In the genomic region with DNA sequence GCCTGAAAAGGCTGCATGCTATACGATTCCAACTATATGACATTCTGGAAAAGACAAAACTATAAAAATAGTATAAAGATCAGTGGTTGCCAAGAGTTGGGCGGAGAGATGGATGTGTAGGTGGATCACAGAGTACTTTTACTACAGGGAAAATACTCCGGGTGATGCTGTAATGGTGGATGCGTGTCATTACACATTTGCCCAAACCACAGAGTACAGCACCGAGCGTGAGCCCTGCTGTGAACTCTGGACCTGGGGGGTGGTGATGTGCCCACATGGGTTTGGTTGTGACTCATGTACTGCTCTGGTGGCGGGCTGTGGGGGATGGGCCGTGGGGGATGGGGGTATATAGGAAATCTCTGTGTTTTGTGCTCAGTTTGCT, we compare ENCODE assay signal across 8 cellular contexts.
DNase-seq lines count a peak whose midpoint lies in the region; ATAC-seq, FAIRE-seq and TF ChIP-seq lines count a peak whose summit lies in the region.

No MANE protein-coding gene starts in this region.

- peak; percentile 62 to 68; a peak in 3 of 4 replicates for TF ChIP-seq EP300 in GM12878 (IDR thresholded peaks at IDR 0.05; ENCODE audit: borderline replicate concordance in 1 of 2, control insufficient read depth in 1 of 2, low read depth in 2 of 2, low read length in 2 of 2)

- H3K36me3 ChIP-seq in GM12878 (ENCODE audit: control insufficient read depth in 2 of 2, insufficient read depth in 2 of 2, low read length in 1 of 2), result no peaks in the 10 kb centered on the region

- BruUV-seq in GM12878 (replicated peaks; lab: Mats Ljungman, UMichigan), result no TSS peak

- no peaks in the 10 kb centered on the region for H3K9me3 Mint-ChIP-seq in T-helper 2 cell treated with Interferon-gamma antibody and Interleukin-4, amounts not matched to agents 5 μg/mL and 100 μg/mL, for 36 hours

- no peaks in the 10 kb centered on the region for H3K9me3 ChIP-seq in GM12878 (replicated peaks; ENCODE audit: control insufficient read depth, insufficient read depth, low read length)

- no peak for FAIRE-seq in GM12878 (lab: Jason Lieb, UNC)
- FAIRE-seq in frontal cortex (lab: Jason Lieb, UNC), result no peak

- TF ChIP-seq POLR2A in GM12878 (IDR thresholded peaks at IDR 0.05; ENCODE audit: low read depth, low read length), result no peak

- H3K4me1 Mint-ChIP-seq in T-helper 2 cell treated with Interferon-gamma antibody and Interleukin-4, amounts not matched to agents 5 μg/mL and 100 μg/mL, for 36 hours (ENCODE audit: low read depth), result peaks cover 29% of the 10 kb centered on the region

- POLR2A ChIA-PET in GM12878 (lab: Charles Lee), result no interaction called here

- no peaks in the 10 kb centered on the region for H3K27me3 ChIP-seq in GM12878 (replicated peaks in 1 of 2; ENCODE audit: control insufficient read depth in 2 of 2, insufficient read depth in 2 of 2, low read length in 1 of 2)

- no peak for TF ChIP-seq CTCF in GM12878 (IDR thresholded peaks at IDR 0.05 in 2 of 3, conservative IDR thresholded peaks at IDR 0.05 in 1 of 3; ENCODE audit: control insufficient read depth in 2 of 3, extremely low read depth in 1 of 3, insufficient read depth in 1 of 3, low read depth in 3 of 3, low read length in 3 of 3)

- in situ Hi-C loops in GM12878 (cut with MboI), result loop anchor here (5.0 to 25.0 kb wide), 4 partner anchors 262 to 682 kb away; no protein-coding TSS in a partner anchor

- TF ChIP-seq RAD21 in GM12878 (IDR thresholded peaks at IDR 0.05; ENCODE audit: insufficient read depth, low read depth, low read length), result no peak

- no peak overlapping the region for H3K4me2 ChIP-seq in GM12878 (ENCODE audit: control insufficient read depth, insufficient read depth)

- peak; percentile 84 for DNase-seq in T-helper 2 cell treated with Interferon-gamma antibody and Interleukin-4, amounts not matched to agents 5 μg/mL and 100 μg/mL, for 36 hours (ENCODE audit: low spot score)
- peak; percentile 21 for DNase-seq in GM12878 (ENCODE audit: low read depth, low spot score)
- peak; percentile 91 for DNase-seq in stimulated activated CD4-positive, alpha-beta T cell treated with anti-CD3 and anti-CD28 coated beads, Interleukin-1b, Interleukin-23, amount 100 ng/mL, for 48 hours
- DNase-seq in frontal cortex (ENCODE audit: low spot score in 2 of 2), result no peak
- DNase-seq in T-helper 9 cell, result no peak

- no peak overlapping the region for H3K27ac ChIP-seq in GM12878 (ENCODE audit: control insufficient read depth, insufficient read depth)

- H3K27me3 Mint-ChIP-seq in T-helper 2 cell treated with Interferon-gamma antibody and Interleukin-4, amounts not matched to agents 5 μg/mL and 100 μg/mL, for 36 hours (ENCODE audit: low read depth), result no peaks in the 10 kb centered on the region

- no peaks in the 10 kb centered on the region for H3K79me2 ChIP-seq in GM12878 (ENCODE audit: control insufficient read depth, insufficient read depth, low read length)

- intact Hi-C loops in GM12878 (cut with micrococcal nuclease; ENCODE audit: unreplicated experiment), result loop anchor here (10.0 kb wide), 1 partner anchor 174 kb away; the partner anchor contains the start of gene PCBP3

- RAD21 ChIA-PET in GM12878 (lab: Charles Lee; ENCODE audit: unreplicated experiment), result interaction anchor here (1.3 to 6.0 kb wide), 3 partner anchors 61 to 263 kb away, joined by 3 to 42 read pairs (median 3); no protein-coding TSS in a partner anchor

- H3K36me3 Mint-ChIP-seq in T-helper 2 cell treated with Interferon-gamma antibody and Interleukin-4, amounts not matched to agents 5 μg/mL and 100 μg/mL, for 36 hours (ENCODE audit: low read depth), result no peaks in the 10 kb centered on the region

- H2AFZ ChIP-seq in GM12878 (ENCODE audit: control insufficient read depth, low read depth, low read length), result no peak overlapping the region; the same call in 1 of the 2 replicates

- H4K20me1 ChIP-seq in GM12878 (ENCODE audit: control insufficient read depth, insufficient read depth), result no peaks in the 10 kb centered on the region

- WGBS in GM12878 (ENCODE audit: insufficient coverage, insufficient replicate concordance, low lambda C conversion rate, missing lambda C conversion rate), result 1% methylated on average over 8 of the region's 8 CpGs

- ATAC-seq in GM19351 (IDR thresholded peaks at IDR 0.05; ENCODE audit: unreplicated experiment), result peak; percentile 64
- peak; percentile 88 for ATAC-seq in GM12878
- ATAC-seq in HG02938 (IDR thresholded peaks at IDR 0.05; ENCODE audit: unreplicated experiment), result no peak
- ATAC-seq in HG03457 (IDR thresholded peaks at IDR 0.05; ENCODE audit: unreplicated experiment), result no peak

- H3K27ac Mint-ChIP-seq in T-helper 2 cell treated with Interferon-gamma antibody and Interleukin-4, amounts not matched to agents 5 μg/mL and 100 μg/mL, for 36 hours, result peak overlapping the region; percentile 77

- CTCF ChIA-PET in GM12878 (lab: Yijun Ruan, JAX), result interaction anchor here (1.3 to 8.0 kb wide), 5 partner anchors 28 to 678 kb away, joined by 3 to 82 read pairs (median 4); no protein-coding TSS in a partner anchor

- no peak overlapping the region for H3K4me3 ChIP-seq in GM12878

- H3K4me1 ChIP-seq in GM12878 (ENCODE audit: control insufficient read depth, insufficient read depth, low read length), result peaks cover 4% of the 10 kb centered on the region

- no peak overlapping the region for H3K9ac ChIP-seq in GM12878 (ENCODE audit: control insufficient read depth, insufficient read depth, low read length)

- SMC1A ChIA-PET in GM12878 (lab: Charles Lee; ENCODE audit: uncharacterized antibody, unreplicated experiment), result interaction anchor here (0.7 to 5.3 kb wide), 3 partner anchors 10 to 262 kb away, joined by 3 to 38 read pairs (median 3); no protein-coding TSS in a partner anchor

- peak overlapping the region; percentile 57 for H3K4me3 Mint-ChIP-seq in T-helper 2 cell treated with Interferon-gamma antibody and Interleukin-4, amounts not matched to agents 5 μg/mL and 100 μg/mL, for 36 hours

TF ChIP-seq in GM12878, 131 proteins besides CTCF, POLR2A, EP300 and RAD21 (continues in another document):
- TF ChIP-seq CHD1 (IDR thresholded peaks at IDR 0.05; ENCODE audit: low read depth, low read length) (no peak), ATF7 (IDR thresholded peaks at IDR 0.05; ENCODE audit: low read depth) (peak; percentile 56), NR2C2 (IDR thresholded peaks at IDR 0.05; ENCODE audit: borderline replicate concordance, control insufficient read depth, insufficient read length, low read depth) (no peak), ASH2L (IDR thresholded peaks at IDR 0.05; ENCODE audit: borderline replicate concordance, low read depth) (no peak), ZBED1 (IDR thresholded peaks at IDR 0.05; ENCODE audit: borderline replicate concordance) (no peak), BACH1 (IDR thresholded peaks at IDR 0.05; ENCODE audit: borderline replicate concordance) (no peak), SUPT20H (IDR thresholded peaks at IDR 0.05; ENCODE audit: borderline replicate concordance, control insufficient read depth, low read depth, low read length) (no peak), ZSCAN29 (IDR thresholded peaks at IDR 0.05) (no peak), FOXM1 (IDR thresholded peaks at IDR 0.05; ENCODE audit: low read depth, low read length) (peak; percentile 57; the same call in 1 of the 2 replicates), SMAD5 (IDR thresholded peaks at IDR 0.05; ENCODE audit: low read depth) (no peak), MLLT1 (IDR thresholded peaks at IDR 0.05) (0 out of 2 replicates have a peak, but pooled peaks have one; percentile 42), NR2C1 (IDR thresholded peaks at IDR 0.05) (no peak), ZNF217 (IDR thresholded peaks at IDR 0.05) (no peak), SRF (IDR thresholded peaks at IDR 0.05; ENCODE audit: low read depth in 2 of 2, low read length in 2 of 2) (0 out of 4 replicates have a peak, but pooled peaks of 1 of the 2 experiments have one; percentile 20), CBX5 (IDR thresholded peaks at IDR 0.05; ENCODE audit: low read depth) (no peak), ZZZ3 (IDR thresholded peaks at IDR 0.05; ENCODE audit: control insufficient read depth, insufficient read length, low read depth) (no peak), EZH2 (IDR thresholded peaks at IDR 0.05; ENCODE audit: borderline replicate concordance, control insufficient read depth, low read depth, low read length) (no peak)
- TF ChIP-seq, protein P1, sequence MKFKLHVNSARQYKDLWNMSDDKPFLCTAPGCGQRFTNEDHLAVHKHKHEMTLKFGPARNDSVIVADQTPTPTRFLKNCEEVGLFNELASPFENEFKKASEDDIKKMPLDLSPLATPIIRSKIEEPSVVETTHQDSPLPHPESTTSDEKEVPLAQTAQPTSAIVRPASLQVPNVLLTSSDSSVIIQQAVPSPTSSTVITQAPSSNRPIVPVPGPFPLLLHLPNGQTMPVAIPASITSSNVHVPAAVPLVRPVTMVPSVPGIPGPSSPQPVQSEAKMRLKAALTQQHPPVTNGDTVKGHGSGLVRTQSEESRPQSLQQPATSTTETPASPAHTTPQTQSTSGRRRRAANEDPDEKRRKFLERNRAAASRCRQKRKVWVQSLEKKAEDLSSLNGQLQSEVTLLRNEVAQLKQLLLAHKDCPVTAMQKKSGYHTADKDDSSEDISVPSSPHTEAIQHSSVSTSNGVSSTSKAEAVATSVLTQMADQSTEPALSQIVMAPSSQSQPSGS (IDR thresholded peaks at IDR 0.05; ENCODE audit: low read length), result peak; percentile 56
- TF ChIP-seq, protein P2, sequence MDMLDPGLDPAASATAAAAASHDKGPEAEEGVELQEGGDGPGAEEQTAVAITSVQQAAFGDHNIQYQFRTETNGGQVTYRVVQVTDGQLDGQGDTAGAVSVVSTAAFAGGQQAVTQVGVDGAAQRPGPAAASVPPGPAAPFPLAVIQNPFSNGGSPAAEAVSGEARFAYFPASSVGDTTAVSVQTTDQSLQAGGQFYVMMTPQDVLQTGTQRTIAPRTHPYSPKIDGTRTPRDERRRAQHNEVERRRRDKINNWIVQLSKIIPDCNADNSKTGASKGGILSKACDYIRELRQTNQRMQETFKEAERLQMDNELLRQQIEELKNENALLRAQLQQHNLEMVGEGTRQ (IDR thresholded peaks at IDR 0.05; ENCODE audit: borderline replicate concordance, low read depth, low read length), result no peak

Comparison
In these comparisons a context has a peak if more than half of its experiments do, and no peak if none do; other contexts are left out.
1. ATAC-seq: peak in GM19351 (single experiment) and GM12878 (single experiment); none in HG02938 (single experiment) and HG03457 (single experiment).
2. DNase-seq: peak in T-helper 2 cell treated with Interferon-gamma antibody and Interleukin-4, amounts not matched to agents 5 μg/mL and 100 μg/mL, for 36 hours (single experiment), GM12878 (single experiment) and stimulated activated CD4-positive, alpha-beta T cell treated with anti-CD3 and anti-CD28 coated beads, Interleukin-1b, Interleukin-23, amount 100 ng/mL, for 48 hours (single experiment); none in frontal cortex (0 of 2) and T-helper 9 cell (single experiment).